1 cellular context compared by ENCODE assay signal in the genomic region with DNA sequence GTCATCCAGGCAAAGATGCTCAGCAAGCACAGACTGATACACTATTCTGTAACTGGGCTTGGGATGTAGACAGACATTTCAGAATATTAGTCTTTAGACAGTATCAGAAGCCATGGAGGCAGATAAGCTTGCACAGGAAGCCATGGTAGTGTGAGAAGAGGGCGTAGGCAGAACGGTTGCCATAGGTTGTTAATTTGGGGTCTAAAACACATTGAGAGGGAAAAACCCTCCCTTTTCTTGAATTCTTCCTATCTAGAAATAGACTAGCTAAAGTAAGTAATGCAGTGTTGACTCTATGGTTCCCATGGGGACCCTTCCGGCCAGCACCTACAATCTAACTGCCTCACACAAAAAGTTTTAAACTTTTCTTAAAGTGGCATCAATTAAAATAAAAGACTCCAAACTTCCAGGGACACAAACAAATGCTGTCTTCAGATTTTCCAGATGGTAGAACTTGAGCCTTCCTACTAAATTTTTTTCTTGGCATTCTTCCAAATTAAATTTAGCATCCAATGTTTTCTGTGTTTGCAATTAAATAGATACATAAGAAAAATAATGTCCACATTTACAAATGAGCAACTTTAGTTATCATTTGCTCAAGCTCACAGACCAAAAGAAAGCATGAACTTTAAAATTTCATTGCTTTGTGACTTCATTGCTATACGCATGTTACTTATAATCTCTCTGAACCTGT.
TF ChIP-seq lines count a peak whose summit lies in the region.

No MANE protein-coding gene starts in this region.

TF ChIP-seq in H1, 55 proteins besides CTCF, POLR2A, EP300 and RAD21:
- no peak for TF ChIP-seq NANOG (IDR thresholded peaks at IDR 0.05; ENCODE audit: insufficient read depth, low read depth, low read length, poor library complexity, severe bottlenecking)
- TF ChIP-seq SRF (IDR thresholded peaks at IDR 0.05; ENCODE audit: low read depth, low read length), result no peak
- no peak for TF ChIP-seq CEBPB (IDR thresholded peaks at IDR 0.05; ENCODE audit: low read depth, low read length)
- no peak for TF ChIP-seq GTF2F1 (IDR thresholded peaks at IDR 0.05; ENCODE audit: borderline replicate concordance, low read depth, low read length)
- no peak for TF ChIP-seq RXRA (IDR thresholded peaks at IDR 0.05; ENCODE audit: insufficient read depth, low read depth, low read length)
- no peak for TF ChIP-seq POLR2AphosphoS5 (IDR thresholded peaks at IDR 0.05; ENCODE audit: low read depth, low read length)
- no peak for TF ChIP-seq CREB1 (IDR thresholded peaks at IDR 0.05)
- no peak for TF ChIP-seq RNF2 (IDR thresholded peaks at IDR 0.05; ENCODE audit: borderline replicate concordance, low read depth, low read length, missing control alignments, poor library complexity, severe bottlenecking)
- no peak for TF ChIP-seq KDM5A (IDR thresholded peaks at IDR 0.05; ENCODE audit: low read length)
- TF ChIP-seq SIRT6 (IDR thresholded peaks at IDR 0.05; ENCODE audit: low read length), result no peak
- TF ChIP-seq YY1 (IDR thresholded peaks at IDR 0.05; ENCODE audit: low read depth, low read length), result no peak
- TF ChIP-seq, protein P1, sequence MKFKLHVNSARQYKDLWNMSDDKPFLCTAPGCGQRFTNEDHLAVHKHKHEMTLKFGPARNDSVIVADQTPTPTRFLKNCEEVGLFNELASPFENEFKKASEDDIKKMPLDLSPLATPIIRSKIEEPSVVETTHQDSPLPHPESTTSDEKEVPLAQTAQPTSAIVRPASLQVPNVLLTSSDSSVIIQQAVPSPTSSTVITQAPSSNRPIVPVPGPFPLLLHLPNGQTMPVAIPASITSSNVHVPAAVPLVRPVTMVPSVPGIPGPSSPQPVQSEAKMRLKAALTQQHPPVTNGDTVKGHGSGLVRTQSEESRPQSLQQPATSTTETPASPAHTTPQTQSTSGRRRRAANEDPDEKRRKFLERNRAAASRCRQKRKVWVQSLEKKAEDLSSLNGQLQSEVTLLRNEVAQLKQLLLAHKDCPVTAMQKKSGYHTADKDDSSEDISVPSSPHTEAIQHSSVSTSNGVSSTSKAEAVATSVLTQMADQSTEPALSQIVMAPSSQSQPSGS (IDR thresholded peaks at IDR 0.05; ENCODE audit: low read length), result no peak
- TF ChIP-seq SP4 (IDR thresholded peaks at IDR 0.05; ENCODE audit: low read length), result no peak
- no peak for TF ChIP-seq HDAC6 (IDR thresholded peaks at IDR 0.05; ENCODE audit: low read depth, low read length)
- no peak for TF ChIP-seq RFX5 (IDR thresholded peaks at IDR 0.05; ENCODE audit: borderline replicate concordance, low read depth, low read length)
